Comparison of ENCODE assay signal across 8 cellular contexts in the genomic region with DNA sequence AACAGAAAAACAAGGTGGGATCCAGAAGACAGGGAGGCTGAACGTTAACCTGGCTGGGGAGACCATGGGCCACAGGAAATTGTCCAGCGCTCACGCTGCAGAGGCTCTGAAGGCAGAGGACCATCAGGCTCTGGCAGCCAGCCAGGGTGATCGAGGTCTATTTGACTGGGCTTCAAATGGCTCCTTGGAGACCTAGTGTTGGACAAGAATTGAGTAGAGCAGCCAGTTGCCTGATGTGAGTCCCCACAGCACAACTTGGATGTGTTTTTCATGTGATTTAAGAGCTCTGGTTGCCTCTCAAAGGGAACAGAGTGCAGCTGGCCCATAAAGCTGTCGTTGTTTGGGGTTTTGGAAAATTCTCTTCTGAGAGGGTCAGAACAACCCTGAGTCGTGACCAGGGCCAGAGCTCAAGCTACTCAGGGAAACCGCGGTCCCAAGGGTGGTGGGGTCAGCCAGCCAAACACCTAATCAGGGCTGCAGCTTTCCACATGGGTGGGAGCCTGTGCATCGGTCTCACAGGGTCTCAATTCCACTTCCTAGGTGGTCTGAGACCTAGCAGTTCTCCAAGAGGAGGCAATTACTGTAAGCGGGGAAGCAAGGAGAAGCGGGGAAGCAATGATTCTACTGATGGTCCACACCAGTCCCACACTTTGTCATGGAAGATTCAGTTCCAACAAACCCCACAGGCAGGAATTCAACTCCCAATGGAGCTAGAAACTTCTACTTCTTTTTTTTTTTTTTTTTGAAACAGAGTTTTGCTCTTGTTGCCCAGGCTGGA.
A peak's percentile ranks its signal among the peaks of the same experiment; 100 is the strongest.
DNase-seq lines count a peak whose midpoint lies in the region; ATAC-seq and TF ChIP-seq lines count a peak whose summit lies in the region.
"Had no signal": no experiment of that assay in that cellular context is flagged by ENCODE, and none has a peak within 500 bp of the region (broad histone marks: within the 10 kb centered on the region; RNA-seq: fewer than 3 reads in every experiment).

No MANE protein-coding gene starts in this region.

- WGBS in body of pancreas, 2 donors = 66 to 78% methylated on average over 10 to 11 of the region's 11 CpGs

- no peak overlapping the region for H3K4me3 ChIP-seq in body of pancreas
- H3K4me3 ChIP-seq in thoracic aorta = peak overlapping the region; percentile 33

- H3K4me1 Mint-ChIP-seq in activated CD8-positive, alpha-beta T cell treated with anti-CD3 and anti-CD28 coated beads for 36 hours (ENCODE audit: low read depth) = peaks cover 12% of the 10 kb centered on the region
- H3K4me1 Mint-ChIP-seq in glutamatergic neuron (ENCODE audit: low read depth, unreplicated experiment) = peaks cover 4% of the 10 kb centered on the region

- intact Hi-C loops in body of pancreas (cut with DNase I) = no loop called here
- intact Hi-C loops in activated CD8-positive, alpha-beta T cell treated with anti-CD3 and anti-CD28 coated beads for 36 hours (cut with micrococcal nuclease) = loop anchor here (10.0 kb wide), 1 partner anchor 508 kb away; no protein-coding TSS in a partner anchor

- peaks cover 5% of the 10 kb centered on the region for H3K4me1 ChIP-seq in body of pancreas
- peaks cover 45 to 60% of the 10 kb centered on the region in 2 donors for H3K4me1 ChIP-seq in thoracic aorta (ENCODE audit: control insufficient read depth in 1 of 2, low read depth in 2 of 2)

- POLR2A ChIA-PET in activated CD8-positive, alpha-beta T cell treated with anti-CD3 and anti-CD28 coated beads for 36 hours (lab: Charles Lee) = interaction anchor here (1.3 kb wide), 1 partner anchor 418 kb away, joined by 4 read pairs; no protein-coding TSS in a partner anchor

- H3K36me3 ChIP-seq in body of pancreas (replicated peaks in 1 of 2; ENCODE audit: insufficient read depth in 1 of 2, low read depth in 2 of 2) (no peaks in the 10 kb centered on the region), thoracic aorta (no peaks in the 10 kb centered on the region)

- H3K9me3 ChIP-seq in body of pancreas (no peaks in the 10 kb centered on the region), thoracic aorta (no peaks in the 10 kb centered on the region)

- ATAC-seq in body of pancreas (no peak), thoracic aorta (ENCODE audit: insufficient number of reproducible peaks, low FRiP score, low read depth) (no peak)
- no peak for ATAC-seq in activated CD8-positive, alpha-beta T cell treated with anti-CD3 and anti-CD28 coated beads for 36 hours

- H3K27ac ChIP-seq in body of pancreas = no peak overlapping the region
- H3K27ac ChIP-seq in thoracic aorta = peak overlapping the region; percentile 87 to 92

- no peaks in the 10 kb centered on the region for H3K9me3 Mint-ChIP-seq in activated CD8-positive, alpha-beta T cell treated with anti-CD3 and anti-CD28 coated beads for 36 hours
- peaks cover 5% of the 10 kb centered on the region for H3K9me3 Mint-ChIP-seq in glutamatergic neuron (ENCODE audit: unreplicated experiment)

- no peaks in the 10 kb centered on the region for H3K27me3 ChIP-seq in body of pancreas
- H3K27me3 ChIP-seq in thoracic aorta (replicated peaks; ENCODE audit: insufficient read depth) = no peaks in the 10 kb centered on the region

- peak; percentile 45 for DNase-seq in NCI-H1092 (lab: John Stamatoyannopoulos, UW)
- peak in 3 of 4 donors; percentile 25 to 45 (median 33) for DNase-seq in body of pancreas
- DNase-seq in medulla oblongata (ENCODE audit: extremely low spot score) = peak; percentile 53
- DNase-seq in thoracic aorta (ENCODE audit: low spot score) = no peak
- no peak for DNase-seq in activated CD8-positive, alpha-beta T cell treated with anti-CD3 and anti-CD28 coated beads for 36 hours
- no peak for DNase-seq in glutamatergic neuron
- no peak for DNase-seq in GM10266 (ENCODE audit: extremely low spot score)
- DNase-seq: activated naive CD8-positive, alpha-beta T cell treated with anti-CD3 and anti-CD28 coated beads for 36 hours had no signal

- no peak overlapping the region for H3K27ac Mint-ChIP-seq in activated CD8-positive, alpha-beta T cell treated with anti-CD3 and anti-CD28 coated beads for 36 hours
- H3K27ac Mint-ChIP-seq in glutamatergic neuron (ENCODE audit: unreplicated experiment) = no peak overlapping the region
- H3K27ac Mint-ChIP-seq: activated naive CD8-positive, alpha-beta T cell treated with anti-CD3 and anti-CD28 coated beads for 36 hours had no signal

- TF ChIP-seq CTCF in body of pancreas (IDR thresholded peaks at IDR 0.05) (no peak), thoracic aorta (IDR thresholded peaks at IDR 0.05) (no peak), glutamatergic neuron (IDR thresholded peaks at IDR 0.05; ENCODE audit: partially characterized antibody, unreplicated experiment) (no peak), GM10266 (IDR thresholded peaks at IDR 0.05; ENCODE audit: control insufficient read depth, insufficient read depth, low read depth, missing control alignments) (no peak)
- no peak for TF ChIP-seq CTCF in activated CD8-positive, alpha-beta T cell treated with anti-CD3 and anti-CD28 coated beads for 36 hours (IDR thresholded peaks at IDR 0.05)

- CTCF ChIA-PET in activated CD8-positive, alpha-beta T cell treated with anti-CD3 and anti-CD28 coated beads for 36 hours (lab: Charles Lee) = interaction anchor here (0.8 to 2.0 kb wide), 6 partner anchors 11 to 402 kb away, joined by 3 to 13 read pairs (median 4); no protein-coding TSS in a partner anchor

- TF ChIP-seq POLR2A in body of pancreas (IDR thresholded peaks at IDR 0.05) = no peak

- no peak overlapping the region for H3K4me3 Mint-ChIP-seq in activated CD8-positive, alpha-beta T cell treated with anti-CD3 and anti-CD28 coated beads for 36 hours
- H3K4me3 Mint-ChIP-seq in glutamatergic neuron (ENCODE audit: unreplicated experiment) = no peak overlapping the region
- H3K4me3 Mint-ChIP-seq: activated naive CD8-positive, alpha-beta T cell treated with anti-CD3 and anti-CD28 coated beads for 36 hours had no signal

- no peaks in the 10 kb centered on the region for H3K36me3 Mint-ChIP-seq in activated CD8-positive, alpha-beta T cell treated with anti-CD3 and anti-CD28 coated beads for 36 hours (ENCODE audit: low read depth)
- peaks cover 5% of the 10 kb centered on the region for H3K36me3 Mint-ChIP-seq in glutamatergic neuron (ENCODE audit: unreplicated experiment)
- H3K36me3 Mint-ChIP-seq: activated naive CD8-positive, alpha-beta T cell treated with anti-CD3 and anti-CD28 coated beads for 36 hours had no signal

- peaks cover 13% of the 10 kb centered on the region for H3K27me3 Mint-ChIP-seq in activated CD8-positive, alpha-beta T cell treated with anti-CD3 and anti-CD28 coated beads for 36 hours
- peaks cover 3% of the 10 kb centered on the region for H3K27me3 Mint-ChIP-seq in glutamatergic neuron (ENCODE audit: unreplicated experiment)

Comparison
In these comparisons a context has a peak if more than half of its experiments do, and no peak if none do; other contexts are left out.
1. DNase-seq: peak in NCI-H1092 (single experiment), body of pancreas (3 of 4) and medulla oblongata (single experiment); none in thoracic aorta (single experiment), activated CD8-positive, alpha-beta T cell treated with anti-CD3 and anti-CD28 coated beads for 36 hours (single experiment), glutamatergic neuron (single experiment) and GM10266 (single experiment).
2. H3K27ac ChIP-seq: peak in thoracic aorta (2 of 2); none in body of pancreas (0 of 4).